Comparison of ENCODE assay signal across 8 cellular contexts in the genomic region with DNA sequence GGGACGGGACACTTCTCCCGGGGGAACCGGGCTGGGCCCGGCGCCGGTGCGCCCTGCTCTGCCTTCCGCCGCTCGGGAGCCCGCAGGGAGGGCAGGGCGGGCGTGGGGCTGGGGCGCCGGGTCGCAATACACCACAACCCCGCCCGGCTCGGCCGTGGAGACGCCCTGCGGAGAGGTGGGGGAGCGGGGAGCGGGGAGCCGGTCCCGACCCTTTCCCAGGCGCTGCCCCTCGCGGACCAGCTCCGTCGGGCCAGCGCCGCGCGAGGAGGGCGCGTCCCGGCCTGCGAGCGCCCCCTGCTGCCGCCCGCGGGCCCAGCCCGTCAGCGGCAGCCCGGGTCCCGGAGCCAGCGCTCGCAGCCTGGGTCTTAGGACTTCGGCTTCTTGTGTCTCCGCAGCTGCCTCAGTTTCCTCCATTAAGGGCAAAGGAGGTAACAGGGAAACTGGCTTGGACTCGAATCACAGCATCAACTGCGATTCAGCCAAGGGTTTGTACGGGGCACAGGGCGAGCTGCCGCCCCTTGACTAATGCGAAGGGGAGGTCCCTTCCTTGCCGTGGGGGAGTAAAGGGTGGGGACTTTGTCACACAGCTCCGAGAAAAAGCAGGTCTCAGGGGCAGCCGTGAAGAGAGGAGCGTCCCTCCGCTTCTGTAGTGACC. TPM values are rescaled to one million over a fixed set of nuclear protein-coding genes. Genes with fewer than 3 reads are reported as not detected.
DNase-seq lines count a peak whose midpoint lies in the region; ATAC-seq and TF ChIP-seq lines count a peak whose summit lies in the region.

No MANE protein-coding gene starts in this region.

- H3K9me3 ChIP-seq in PC-3 (ENCODE audit: low read length), result no peaks in the 10 kb centered on the region

- H3K9ac ChIP-seq in PC-3 (ENCODE audit: low read length), result no peak overlapping the region

- no peaks in the 10 kb centered on the region for H3K36me3 ChIP-seq in PC-3 (ENCODE audit: low read depth, low read length)

- POLR2A ChIA-PET in PC-3 (lab: Charles Lee; ENCODE audit: unreplicated experiment), result no interaction called here

- H3K4me1 ChIP-seq in PC-3 (ENCODE audit: insufficient read depth, low read length), result peaks cover 7% of the 10 kb centered on the region

- CTCF ChIA-PET in PC-3 (lab: Charles Lee), result interaction anchor here (1.0 to 1.3 kb wide), 3 partner anchors 54 to 124 kb away, joined by 3 to 7 read pairs (median 7); no protein-coding TSS in a partner anchor

- no peaks in the 10 kb centered on the region for H3K9me2 ChIP-seq in PC-3 (replicated peaks; ENCODE audit: low read length)

- intact Hi-C loops in PC-3 (cut with micrococcal nuclease) (no loop called here), head of caudate nucleus (cut with DNase I) (loop anchor here (10.0 kb wide), 1 partner anchor 92 kb away; no protein-coding TSS in a partner anchor)

- peak; percentile 72 for TF ChIP-seq CTCF in PC-3 (conservative IDR thresholded peaks at IDR 0.05; ENCODE audit: low read depth, low read length)

- no TSS peak for BruUV-seq in PC-3 (replicated peaks; lab: Mats Ljungman, UMichigan)

- H3K27me3 ChIP-seq in PC-3 (ENCODE audit: low read length), result peaks cover 18% of the 10 kb centered on the region

- H3K27ac ChIP-seq in PC-3 (ENCODE audit: low read length), result no peak overlapping the region

- peak; percentile 88 for DNase-seq in AG08395 (ENCODE audit: low spot score)
- DNase-seq in PC-3, result peak; percentile 60
- DNase-seq in activated gamma-delta T cell (lab: John Stamatoyannopoulos, UW), result peak; percentile 33
- DNase-seq in head of caudate nucleus, result peak in 39 of 42 donors; percentile 17 to 82 (median 59)
- peak; percentile 15 for DNase-seq in pons (ENCODE audit: low spot score)
- DNase-seq in SHP77 treated with DMSO at 0.1 percent for 48 hours (lab: John Stamatoyannopoulos, UW), result no peak

- peak overlapping the region; percentile 94 for H3K4me2 ChIP-seq in PC-3 (ENCODE audit: low read length)

- H3K79me2 ChIP-seq in PC-3 (ENCODE audit: low read length), result no peaks in the 10 kb centered on the region

- no peaks in the 10 kb centered on the region for H3F3A ChIP-seq in PC-3 (ENCODE audit: low read length, unreplicated experiment)

- peak overlapping the region; percentile 64 for H3K4me3 ChIP-seq in PC-3 (ENCODE audit: low read length)

- H2AFZ ChIP-seq in PC-3 (ENCODE audit: low read length), result peak overlapping the region; percentile 81

- ATAC-seq in GM18502 (IDR thresholded peaks at IDR 0.05; ENCODE audit: poor library complexity, unreplicated experiment), result peak; percentile 81
- ATAC-seq in HG03045 (IDR thresholded peaks at IDR 0.05; ENCODE audit: unreplicated experiment), result peak; percentile 65
- ATAC-seq in PC-3, result peak; percentile 86

- no peaks in the 10 kb centered on the region for H4K20me1 ChIP-seq in PC-3 (ENCODE audit: low read length)

RNA-seq across cellular contexts. Expression of gene ADRA2B, which starts 0.6 kb away (rescaled TPM):
- total RNA-seq in PC-3 (2014; rRNA removed), result 0.12 TPM in 1 of 2 replicates, not detected in the other

RNA-seq across cellular contexts. Expression of gene ASTL, which starts 21.3 kb away (rescaled TPM):
- not detected in 2 replicates for total RNA-seq in PC-3 (2014; rRNA removed)

RNA-seq across cellular contexts. Expression of gene DUSP2, which starts 28.2 kb away (rescaled TPM):
- total RNA-seq in PC-3 (2014; rRNA removed), result 6.9 and 16.7 TPM in 2 replicates
